In the genomic region with DNA sequence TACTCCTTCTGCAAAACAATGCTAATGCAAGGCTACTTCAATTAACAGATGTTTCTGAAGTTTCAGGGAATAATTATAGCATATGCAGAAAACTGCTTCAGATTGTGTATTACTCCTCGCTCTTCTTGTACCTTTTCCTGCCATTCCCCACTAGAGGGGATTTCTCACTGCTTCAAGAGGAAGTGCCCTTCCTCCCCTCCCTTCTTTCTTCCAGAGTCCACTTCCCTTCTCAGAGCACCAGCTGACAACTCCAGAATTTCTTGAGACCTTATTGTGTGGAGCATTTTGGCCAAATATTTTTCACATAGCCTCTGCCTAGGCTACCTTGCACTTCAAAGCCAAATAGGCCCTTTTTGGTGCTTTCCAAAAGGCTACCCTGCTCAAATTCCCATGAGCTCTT, we compare ENCODE assay signal across 33 cellular contexts.
"Had no signal": no experiment of that assay in that cellular context is flagged by ENCODE, and none has a peak within 500 bp of the region (broad histone marks: within the 10 kb centered on the region; RNA-seq: fewer than 3 reads in every experiment).

No MANE protein-coding gene starts in this region.

- H3K4me2 ChIP-seq: SK-N-SH had no signal

- H3K27me3 ChIP-seq: brain microvascular endothelial cell, MG63, Peyer's patch, SJSA1 had no signal

- H3K36me3 ChIP-seq: brain microvascular endothelial cell, MG63, Peyer's patch, SJSA1 had no signal

- H3K9me3 Mint-ChIP-seq: activated CD4-positive, alpha-beta memory T cell treated with anti-CD3 and anti-CD28 coated beads, Interleukin-2, amount 10 ng/mL, durations not matched to agents 7 days and 5 days; activated naive CD4-positive, alpha-beta T cell treated with anti-CD3 and anti-CD28 coated beads, Interleukin-2, amount 10 ng/mL, durations not matched to agents 7 days and 5 days; T-helper 1 cell treated with Interleukin-12 subunit alpha and Interleukin-12 subunit beta and Interleukin-4 antibody, amounts not matched to agents 30 μg/mL and 1 μg/mL, for 36 hours; T-helper 2 cell treated with Interferon-gamma antibody and Interleukin-4, amounts not matched to agents 5 μg/mL and 100 μg/mL, for 36 hours had no signal

- H3K27ac Mint-ChIP-seq: activated CD4-positive, alpha-beta memory T cell treated with anti-CD3 and anti-CD28 coated beads, Interleukin-2, amount 10 ng/mL, durations not matched to agents 7 days and 5 days; activated CD8-positive, alpha-beta memory T cell treated with anti-CD3 and anti-CD28 coated beads, Interleukin-2, amount 10 ng/mL, durations not matched to agents 7 days and 5 days; activated naive CD4-positive, alpha-beta T cell treated with anti-CD3 and anti-CD28 coated beads, Interleukin-2, amount 10 ng/mL, durations not matched to agents 7 days and 5 days; activated naive CD8-positive, alpha-beta T cell; activated naive CD8-positive, alpha-beta T cell treated with anti-CD3 and anti-CD28 coated beads, Interleukin-2, amount 50 U/mL, for 24 hours; T-helper 1 cell treated with Interleukin-12 subunit alpha and Interleukin-12 subunit beta and Interleukin-4 antibody, amounts not matched to agents 30 μg/mL and 1 μg/mL, for 36 hours; T-helper 2 cell treated with Interferon-gamma antibody and Interleukin-4, amounts not matched to agents 5 μg/mL and 100 μg/mL, for 36 hours; WTC11 had no signal

- H3K27ac ChIP-seq: brain microvascular endothelial cell, Peyer's patch, SJSA1 had no signal

- H3K4me3 ChIP-seq: MG63, Peyer's patch, SJSA1 had no signal

- H3K36me3 Mint-ChIP-seq: activated CD8-positive, alpha-beta memory T cell treated with anti-CD3 and anti-CD28 coated beads, Interleukin-2, amount 10 ng/mL, durations not matched to agents 7 days and 5 days; activated naive CD4-positive, alpha-beta T cell treated with anti-CD3 and anti-CD28 coated beads, Interleukin-2, amount 10 ng/mL, durations not matched to agents 7 days and 5 days had no signal

- DNase-seq: activated CD4-positive, alpha-beta memory T cell treated with anti-CD3 and anti-CD28 coated beads, Interleukin-2, amount 10 ng/mL, durations not matched to agents 7 days and 5 days; activated CD4-positive, alpha-beta T cell treated with anti-CD3 and anti-CD28 coated beads for 4 hours; activated CD4-positive, CD25-positive, alpha-beta regulatory T cell treated with anti-CD3 and anti-CD28 coated beads, Interleukin-2, amount 50 U/mL, for 72 hours; activated CD8-positive, alpha-beta memory T cell treated with anti-CD3 and anti-CD28 coated beads for 24 hours; activated CD8-positive, alpha-beta memory T cell treated with anti-CD3 and anti-CD28 coated beads, Interleukin-2, amount 10 ng/mL, durations not matched to agents 7 days and 5 days; activated CD8-positive, alpha-beta memory T cell treated with anti-CD3 and anti-CD28 coated beads, Interleukin-2, amount 50 U/mL, for 48 hours; activated effector memory CD4-positive, alpha-beta T cell treated with Interleukin-2 at 50 U/mL for 16 hours; activated naive CD4-positive, alpha-beta T cell treated with anti-CD3 and anti-CD28 coated beads, Interleukin-2, amount 10 ng/mL, durations not matched to agents 7 days and 5 days; activated naive CD8-positive, alpha-beta T cell treated with anti-CD3 and anti-CD28 coated beads, Interleukin-2, amount 50 U/mL, for 24 hours; activated T-cell treated with anti-CD3 and anti-CD28 coated beads, Interleukin-2, amount 50 U/mL, for 48 hours; amniotic stem cell; aorta; brain microvascular endothelial cell; central memory CD4-positive, alpha-beta T cell; KG1; MG63; NCI-H1105; NCI-H1417 treated with DMSO at 0.1 percent for 48 hours; NCI-H1930; NCI-H2081 treated with DMSO at 0.1 percent for 48 hours; NCI-H226; NCI-H446 treated with DMSO at 0.1 percent for 48 hours; NCI-H524 treated with DMSO at 0.1 percent for 48 hours; PC-3; Peyer's patch; RPMI8226; SHP77 treated with DMSO at 0.1 percent for 48 hours; SK-N-SH had no signal

- H3K4me1 Mint-ChIP-seq: activated CD4-positive, alpha-beta memory T cell treated with anti-CD3 and anti-CD28 coated beads, Interleukin-2, amount 10 ng/mL, durations not matched to agents 7 days and 5 days; activated CD8-positive, alpha-beta memory T cell treated with anti-CD3 and anti-CD28 coated beads, Interleukin-2, amount 10 ng/mL, durations not matched to agents 7 days and 5 days; activated naive CD4-positive, alpha-beta T cell treated with anti-CD3 and anti-CD28 coated beads, Interleukin-2, amount 10 ng/mL, durations not matched to agents 7 days and 5 days; activated naive CD8-positive, alpha-beta T cell treated with anti-CD3 and anti-CD28 coated beads, Interleukin-2, amount 50 U/mL, for 24 hours had no signal

- H3K4me3 Mint-ChIP-seq: activated CD4-positive, alpha-beta memory T cell treated with anti-CD3 and anti-CD28 coated beads, Interleukin-2, amount 10 ng/mL, durations not matched to agents 7 days and 5 days; activated CD8-positive, alpha-beta memory T cell treated with anti-CD3 and anti-CD28 coated beads, Interleukin-2, amount 10 ng/mL, durations not matched to agents 7 days and 5 days; activated naive CD4-positive, alpha-beta T cell treated with anti-CD3 and anti-CD28 coated beads, Interleukin-2, amount 10 ng/mL, durations not matched to agents 7 days and 5 days; activated naive CD8-positive, alpha-beta T cell; activated naive CD8-positive, alpha-beta T cell treated with anti-CD3 and anti-CD28 coated beads, Interleukin-2, amount 50 U/mL, for 24 hours; T-helper 1 cell treated with Interleukin-12 subunit alpha and Interleukin-12 subunit beta and Interleukin-4 antibody, amounts not matched to agents 30 μg/mL and 1 μg/mL, for 36 hours; T-helper 2 cell treated with Interferon-gamma antibody and Interleukin-4, amounts not matched to agents 5 μg/mL and 100 μg/mL, for 36 hours; WTC11 had no signal

- H3K9ac ChIP-seq: SK-N-SH had no signal

- ATAC-seq: activated CD8-positive, alpha-beta memory T cell treated with anti-CD3 and anti-CD28 coated beads, Interleukin-2, amount 10 ng/mL, durations not matched to agents 7 days and 5 days; activated naive CD8-positive, alpha-beta T cell treated with anti-CD3 and anti-CD28 coated beads, Interleukin-2, amount 50 U/mL, for 24 hours; PC-3; WTC11 had no signal

- H3K4me1 ChIP-seq: Peyer's patch, SJSA1 had no signal

- H3K9me3 ChIP-seq: MG63, SJSA1, SK-N-SH had no signal
